In the genomic region with DNA sequence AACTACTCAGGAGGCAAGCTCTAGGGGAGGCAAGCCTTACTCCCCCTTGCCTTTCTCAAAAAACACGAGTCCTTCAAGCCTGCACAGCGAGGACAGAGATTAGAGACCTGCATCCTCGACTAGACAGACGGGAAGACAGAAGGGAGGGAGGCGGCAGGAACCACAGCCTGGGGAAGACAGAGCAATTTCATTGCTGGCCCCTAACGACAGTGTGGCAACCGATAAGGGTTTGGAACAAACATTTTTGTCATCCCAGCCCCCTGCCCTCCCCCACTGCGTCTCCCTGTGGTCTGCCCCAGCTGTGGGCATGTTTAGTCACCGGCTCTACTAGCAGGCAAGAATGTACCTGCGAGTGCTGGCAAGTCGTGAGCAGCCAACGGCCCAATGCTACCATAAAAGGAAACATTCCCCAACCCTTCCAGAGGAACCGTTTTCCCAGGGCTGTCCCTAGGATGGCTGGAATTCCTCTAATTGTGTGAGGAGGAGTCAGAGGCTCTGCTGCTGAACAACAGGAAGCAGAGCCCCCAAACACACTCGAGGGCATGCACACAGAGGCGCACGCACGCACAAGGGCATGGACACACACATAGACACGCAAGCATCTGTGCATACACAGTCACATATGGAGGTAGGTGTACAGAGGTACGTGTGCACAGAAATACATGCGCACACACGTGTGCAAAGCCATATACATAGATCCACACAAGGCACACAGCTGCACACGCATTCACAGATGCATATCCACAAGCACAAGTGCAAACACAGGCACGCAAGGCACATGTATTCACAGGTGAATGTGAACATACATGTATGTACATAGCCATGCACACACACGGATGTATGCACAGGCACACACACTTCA, we compare ENCODE assay signal across 8 cellular contexts. TPM values are rescaled to one million over a fixed set of nuclear protein-coding genes. Genes with fewer than 3 reads are reported as not detected.
DNase-seq lines count a peak whose midpoint lies in the region; ATAC-seq and TF ChIP-seq lines count a peak whose summit lies in the region.

No MANE protein-coding gene starts in this region.

- H3K4me1 Mint-ChIP-seq in natural killer cell treated with Interleukin-12 subunit alpha and Interleukin-12 subunit beta and Interleukin-15 and Interleukin-18, amount 100 ng/mL, for 72 hours (ENCODE audit: low read depth in 2 of 2), result peaks cover 74 to 76% of the 10 kb centered on the region in 2 donors
- H3K4me1 Mint-ChIP-seq in stimulated activated naive CD8-positive, alpha-beta T cell treated with anti-CD3 and anti-CD28 coated beads, Interleukin-15, Interleukin-2, amounts not matched to agents 100 ng/mL and 50 ng/mL, for 24 hours (ENCODE audit: low read depth), result peaks cover 77% of the 10 kb centered on the region

- H3K27ac Mint-ChIP-seq in natural killer cell treated with Interleukin-12 subunit alpha and Interleukin-12 subunit beta and Interleukin-15 and Interleukin-18, amount 100 ng/mL, for 72 hours, result peak overlapping the region; percentile 99 to 100
- peak overlapping the region; percentile 100 for H3K27ac Mint-ChIP-seq in stimulated activated naive CD8-positive, alpha-beta T cell treated with anti-CD3 and anti-CD28 coated beads, Interleukin-15, Interleukin-2, amounts not matched to agents 100 ng/mL and 50 ng/mL, for 24 hours

- peak; percentile 46 to 52 for ATAC-seq in natural killer cell treated with Interleukin-12 subunit alpha and Interleukin-12 subunit beta and Interleukin-15 and Interleukin-18, amount 100 ng/mL, for 72 hours
- ATAC-seq in GM21528 (IDR thresholded peaks at IDR 0.05; ENCODE audit: low FRiP score, unreplicated experiment), result no peak
- no peak for ATAC-seq in GM18517 (IDR thresholded peaks at IDR 0.05; ENCODE audit: unreplicated experiment)

- H3K4me3 Mint-ChIP-seq in natural killer cell treated with Interleukin-12 subunit alpha and Interleukin-12 subunit beta and Interleukin-15 and Interleukin-18, amount 100 ng/mL, for 72 hours, result peak overlapping the region; percentile 96
- H3K4me3 Mint-ChIP-seq in stimulated activated naive CD8-positive, alpha-beta T cell treated with anti-CD3 and anti-CD28 coated beads, Interleukin-15, Interleukin-2, amounts not matched to agents 100 ng/mL and 50 ng/mL, for 24 hours, result peak overlapping the region; percentile 86

- DNase-seq in NOMO-1 treated with dmso at 0.1 percent for 144 hours (lab: John Stamatoyannopoulos, UW; ENCODE audit: unreplicated experiment) (peak; percentile 43), activated T-cell treated with anti-CD3 and anti-CD28 coated beads for 24 hours (ENCODE audit: low read depth) (peak; percentile 80), erythroblast (lab: John Stamatoyannopoulos, UW) (peak; percentile 70 to 83)
- peak; percentile 74 for DNase-seq in natural killer cell treated with Interleukin-12 subunit alpha and Interleukin-12 subunit beta and Interleukin-15 and Interleukin-18, amount 100 ng/mL, for 72 hours (ENCODE audit: low spot score)

- peak; percentile 37 for TF ChIP-seq POLR2A in erythroblast (IDR thresholded peaks at IDR 0.05; ENCODE audit: low read length)

- H3K36me3 Mint-ChIP-seq in natural killer cell treated with Interleukin-12 subunit alpha and Interleukin-12 subunit beta and Interleukin-15 and Interleukin-18, amount 100 ng/mL, for 72 hours, result peaks cover 12% of the 10 kb centered on the region
- peaks cover 95% of the 10 kb centered on the region for H3K36me3 Mint-ChIP-seq in stimulated activated naive CD8-positive, alpha-beta T cell treated with anti-CD3 and anti-CD28 coated beads, Interleukin-15, Interleukin-2, amounts not matched to agents 100 ng/mL and 50 ng/mL, for 24 hours (ENCODE audit: low read depth)

- no peaks in the 10 kb centered on the region for H3K27me3 Mint-ChIP-seq in natural killer cell treated with Interleukin-12 subunit alpha and Interleukin-12 subunit beta and Interleukin-15 and Interleukin-18, amount 100 ng/mL, for 72 hours
- no peaks in the 10 kb centered on the region for H3K27me3 Mint-ChIP-seq in stimulated activated naive CD8-positive, alpha-beta T cell treated with anti-CD3 and anti-CD28 coated beads, Interleukin-15, Interleukin-2, amounts not matched to agents 100 ng/mL and 50 ng/mL, for 24 hours

- H3K4me3 ChIP-seq in GM08714 (ENCODE audit: low read length), result peak overlapping the region; percentile 6; the same call in 1 of the 2 replicates

- no peaks in the 10 kb centered on the region for H3K9me3 Mint-ChIP-seq in natural killer cell treated with Interleukin-12 subunit alpha and Interleukin-12 subunit beta and Interleukin-15 and Interleukin-18, amount 100 ng/mL, for 72 hours
- no peaks in the 10 kb centered on the region for H3K9me3 Mint-ChIP-seq in stimulated activated naive CD8-positive, alpha-beta T cell treated with anti-CD3 and anti-CD28 coated beads, Interleukin-15, Interleukin-2, amounts not matched to agents 100 ng/mL and 50 ng/mL, for 24 hours

RNA-seq across cellular contexts. Expression of gene MYH9, which starts 58.3 kb away (rescaled TPM):
- total RNA-seq in natural killer cell treated with Interleukin-12 subunit alpha and Interleukin-12 subunit beta and Interleukin-15 and Interleukin-18, amount 100 ng/mL, for 72 hours, result 100 to 1,000 TPM; 623 to 642 TPM

Comparison
In these comparisons a context has a peak if more than half of its experiments do, and no peak if none do; other contexts are left out.
1. ATAC-seq: peak in natural killer cell treated with Interleukin-12 subunit alpha and Interleukin-12 subunit beta and Interleukin-15 and Interleukin-18, amount 100 ng/mL, for 72 hours (2 of 2); none in GM21528 (single experiment) and GM18517 (single experiment).
2. Peak in every context shown above with its lines, with median percentiles within 50 percentile points of each other: DNase-seq.